26 cellular contexts compared by ENCODE assay signal in genomic region chr4:161827013-161827412, GRCh38.
"Had no signal": no experiment of that assay in that cellular context is flagged by ENCODE, and none has a peak within 500 bp of the region (broad histone marks: within the 10 kb centered on the region; RNA-seq: fewer than 3 reads in every experiment).

No MANE protein-coding gene starts in this region.

- DNase-seq: activated CD4-positive, alpha-beta T cell treated with anti-CD3 and anti-CD28 coated beads for 1 hour; activated CD4-positive, alpha-beta T cell treated with anti-CD3 and anti-CD28 coated beads for 48 hours; activated CD4-positive, alpha-beta T cell treated with anti-CD3 and anti-CD28 coated beads, Interleukin-2, amount 50 U/mL, for 1 hour; activated CD4-positive, alpha-beta T cell treated with anti-CD3 and anti-CD28 coated beads, Interleukin-2, amount 50 U/mL, for 48 hours; activated CD8-positive, alpha-beta memory T cell treated with anti-CD3 and anti-CD28 coated beads for 24 hours; activated CD8-positive, alpha-beta T cell treated with anti-CD3 and anti-CD28 coated beads for 36 hours; activated effector memory CD4-positive, alpha-beta T cell treated with Interleukin-2 at 50 U/mL for 16 hours; activated gamma-delta T cell treated with Interleukin-2 at 50 U/mL for 16 hours; activated naive CD4-positive, alpha-beta T cell treated with anti-CD3 and anti-CD28 coated beads, Interleukin-2, amount 50 U/mL, for 16 hours; activated naive CD4-positive, alpha-beta T cell treated with Interleukin-2 at 50 U/mL for 16 hours; activated T-cell treated with anti-CD3 and anti-CD28 coated beads, Interleukin-2, amount 50 U/mL, for 4 hours; amygdala; aorta; body of pancreas; caudate nucleus; cortex of kidney; dermis blood vessel endothelial cell; effector CD4-positive, alpha-beta T cell; effector memory CD8-positive, alpha-beta T cell; erythroblast; foreskin melanocyte; T-helper 2 cell had no signal

- H3K27me3 ChIP-seq: body of pancreas, esophagus muscularis mucosa, gastroesophageal sphincter had no signal

- H3K9me3 Mint-ChIP-seq: effector memory CD8-positive, alpha-beta T cell had no signal

- ATAC-seq: activated CD8-positive, alpha-beta T cell treated with anti-CD3 and anti-CD28 coated beads for 36 hours; activated T-cell treated with anti-CD3 and anti-CD28 coated beads, Interleukin-2, amount 50 U/mL, for 4 hours; activated T-helper 17 cell treated with anti-CD3 and anti-CD28 coated beads, Interleukin-2, amount 50 U/mL, for 72 hours; body of pancreas; effector memory CD8-positive, alpha-beta T cell; gastroesophageal sphincter had no signal

- H3K27me3 Mint-ChIP-seq: activated CD8-positive, alpha-beta T cell treated with anti-CD3 and anti-CD28 coated beads for 36 hours; activated naive CD8-positive, alpha-beta T cell; activated T-helper 17 cell treated with anti-CD3 and anti-CD28 coated beads, Interleukin-2, amount 50 U/mL, for 72 hours; effector memory CD8-positive, alpha-beta T cell had no signal

- H3K4me1 ChIP-seq: body of pancreas, esophagus muscularis mucosa, gastroesophageal sphincter had no signal

- H3K36me3 Mint-ChIP-seq: activated naive CD8-positive, alpha-beta T cell had no signal

- H3K36me3 ChIP-seq: esophagus muscularis mucosa, gastroesophageal sphincter had no signal

- H3K4me3 Mint-ChIP-seq: activated CD8-positive, alpha-beta T cell treated with anti-CD3 and anti-CD28 coated beads for 36 hours; activated naive CD8-positive, alpha-beta T cell; activated T-cell treated with anti-CD3 and anti-CD28 coated beads, Interleukin-2, amount 50 U/mL, for 4 hours; activated T-helper 17 cell treated with anti-CD3 and anti-CD28 coated beads, Interleukin-2, amount 50 U/mL, for 72 hours; effector memory CD8-positive, alpha-beta T cell had no signal

- H3K27ac Mint-ChIP-seq: activated CD8-positive, alpha-beta T cell treated with anti-CD3 and anti-CD28 coated beads for 36 hours; activated naive CD8-positive, alpha-beta T cell; activated T-helper 17 cell treated with anti-CD3 and anti-CD28 coated beads, Interleukin-2, amount 50 U/mL, for 72 hours; effector memory CD8-positive, alpha-beta T cell had no signal

- H3K4me3 ChIP-seq: body of pancreas, esophagus muscularis mucosa, gastroesophageal sphincter had no signal

- H3K27ac ChIP-seq: body of pancreas, esophagus muscularis mucosa, gastroesophageal sphincter had no signal

- H3K4me1 Mint-ChIP-seq: activated T-helper 17 cell treated with anti-CD3 and anti-CD28 coated beads, Interleukin-2, amount 50 U/mL, for 72 hours had no signal
